ENCODE assay signal across 27 cellular contexts in the genomic region with DNA sequence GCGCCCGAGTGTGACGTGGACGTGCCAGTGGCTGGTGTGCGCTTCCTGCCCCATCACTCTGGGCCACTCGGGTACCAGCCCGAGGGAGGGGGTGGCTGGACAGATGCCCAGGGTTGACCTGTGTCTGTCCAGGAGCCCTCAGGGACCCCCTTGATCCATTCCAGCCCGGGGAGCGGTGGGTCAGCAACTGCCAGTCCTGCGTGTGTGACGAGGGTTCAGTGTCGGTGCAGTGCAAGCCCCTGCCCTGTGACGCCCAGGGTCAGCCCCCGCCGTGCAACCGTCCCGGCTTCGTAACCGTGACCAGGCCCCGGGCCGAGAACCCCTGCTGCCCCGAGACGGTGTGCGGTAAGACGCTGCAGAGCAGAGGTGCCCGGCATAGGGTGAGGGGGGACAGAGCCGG. TPM values are rescaled to one million over a fixed set of nuclear protein-coding genes. Genes with fewer than 3 reads are reported as not detected.
DNase-seq lines count a peak whose midpoint lies in the region; ATAC-seq and TF ChIP-seq lines count a peak whose summit lies in the region.
"Had no signal": no experiment of that assay in that cellular context is flagged by ENCODE, and none has a peak within 500 bp of the region (broad histone marks: within the 10 kb centered on the region; RNA-seq: fewer than 3 reads in every experiment).

No MANE protein-coding gene starts in this region.

- H3K79me1 ChIP-seq in neuronal stem cell (ENCODE audit: low read depth, low read length): peaks cover 2% of the 10 kb centered on the region

- H3K36me3 ChIP-seq in left ventricle myocardium inferior (no peaks in the 10 kb centered on the region), neuronal stem cell (replicated peaks in 1 of 2; ENCODE audit: control insufficient read depth in 2 of 2, insufficient read depth in 2 of 2, low read length in 2 of 2) (no peaks in the 10 kb centered on the region)
- no peaks in the 10 kb centered on the region for H3K36me3 ChIP-seq in BLaER1 treated with 17β-estradiol and CSF1 and Interleukin-3, amounts not matched to agents 10 nM and 100 nM
- H3K36me3 ChIP-seq: BE2C had no signal

- no peak for ATAC-seq in right cardiac atrium
- ATAC-seq in natural killer cell: no peak
- no peak for ATAC-seq in HG03378 (IDR thresholded peaks at IDR 0.05; ENCODE audit: unreplicated experiment)
- ATAC-seq: GM12878 had no signal

- peak overlapping the region; percentile 71 for H3K18ac ChIP-seq in neuronal stem cell (ENCODE audit: low read length)

- H3K27me3 ChIP-seq in right cardiac atrium (ENCODE audit: control insufficient read depth, insufficient read depth) (no peaks in the 10 kb centered on the region), left ventricle myocardium inferior (ENCODE audit: low read depth) (peaks cover 10% of the 10 kb centered on the region), neuronal stem cell (ENCODE audit: control insufficient read depth in 3 of 3, insufficient read depth in 3 of 3, low read depth in 1 of 3, low read length in 3 of 3) (no peaks in the 10 kb centered on the region)
- H3K27me3 ChIP-seq in BLaER1 treated with 17β-estradiol and CSF1 and Interleukin-3, amounts not matched to agents 10 nM and 100 nM: no peaks in the 10 kb centered on the region
- H3K27me3 ChIP-seq: BE2C had no signal

- no peak overlapping the region for H3K4me3 ChIP-seq in right cardiac atrium (ENCODE audit: low read length)
- no peak overlapping the region for H3K4me3 ChIP-seq in left ventricle myocardium inferior
- no peak overlapping the region for H3K4me3 ChIP-seq in BLaER1 treated with 17β-estradiol and CSF1 and Interleukin-3, amounts not matched to agents 10 nM and 100 nM
- no peak overlapping the region for H3K4me3 ChIP-seq in neuronal stem cell (ENCODE audit: low read length in 2 of 2)
- H3K4me3 ChIP-seq: GM12878 had no signal

- no peaks in the 10 kb centered on the region for H3K36me3 Mint-ChIP-seq in natural killer cell
- H3K36me3 Mint-ChIP-seq: CD14-positive monocyte; CD4-positive, alpha-beta memory T cell; CD4-positive, CD25-positive, alpha-beta regulatory T cell; CD8-positive, alpha-beta memory T cell had no signal

- DNase-seq in right cardiac atrium: peak in 2 of 3 donors; percentile 48 to 57
- no peak for DNase-seq in left ventricle myocardium inferior
- no peak for DNase-seq in neuronal stem cell (ENCODE audit: low spot score)
- DNase-seq in natural killer cell: no peak
- DNase-seq: 8988T; ACHN; BE2C; C1 segment of cervical spinal cord; CD4-positive, alpha-beta memory T cell; CD4-positive, CD25-positive, alpha-beta regulatory T cell; CD8-positive, alpha-beta memory T cell; COR-L47; DMS 273 treated with DMSO at 0.1 percent for 48 hours; DMS153; DMS53; DMS79; DND-41; EL; GDM1 had no signal

- H3K9ac ChIP-seq in BLaER1 treated with 17β-estradiol and CSF1 and Interleukin-3, amounts not matched to agents 10 nM and 100 nM: no peak overlapping the region
- peak overlapping the region; percentile 60 for H3K9ac ChIP-seq in neuronal stem cell (ENCODE audit: low read depth, low read length, poor library complexity)

- H2AK5ac ChIP-seq in neuronal stem cell (ENCODE audit: low read depth, low read length): peak overlapping the region; percentile 84

- H3K9me3 Mint-ChIP-seq in natural killer cell: no peaks in the 10 kb centered on the region
- H3K9me3 Mint-ChIP-seq: CD4-positive, alpha-beta memory T cell; CD8-positive, alpha-beta memory T cell had no signal

- H3K23ac ChIP-seq in neuronal stem cell (ENCODE audit: low read depth, low read length, poor library complexity): peak overlapping the region; percentile 73

- no peak overlapping the region for H3K14ac ChIP-seq in neuronal stem cell (ENCODE audit: low read length)

- H3K4me1 ChIP-seq in right cardiac atrium (ENCODE audit: control insufficient read depth, insufficient read depth, low read length) (no peaks in the 10 kb centered on the region), left ventricle myocardium inferior (peaks cover 8% of the 10 kb centered on the region), neuronal stem cell (ENCODE audit: control insufficient read depth in 2 of 2, insufficient read depth in 1 of 2, low read depth in 1 of 2, low read length in 2 of 2) (peaks cover 6 to 9% of the 10 kb centered on the region in 2 donors)
- peaks cover 0 to 17% (median 11%) of the 10 kb centered on the region in 10 experiments; a peak in 14 of 20 replicates for H3K4me1 ChIP-seq in BLaER1 treated with 17β-estradiol and CSF1 and Interleukin-3, amounts not matched to agents 10 nM and 100 nM
- H3K4me1 ChIP-seq: BE2C had no signal

- H3K4me2 ChIP-seq in BLaER1 treated with 17β-estradiol and CSF1 and Interleukin-3, amounts not matched to agents 10 nM and 100 nM: peak overlapping the region in 7 of 11 experiments; percentile 20 to 40 (median 31); a peak in 11 of 22 replicates
- H3K4me2 ChIP-seq in neuronal stem cell (ENCODE audit: insufficient read depth, low read length, poor library complexity, severe bottlenecking): no peak overlapping the region

- intact Hi-C loops in right cardiac atrium (cut with DNase I) (no loop called here), left ventricle myocardium inferior (cut with micrococcal nuclease) (no loop called here), natural killer cell (cut with micrococcal nuclease) (no loop called here)

- no peaks in the 10 kb centered on the region for H3K27me3 Mint-ChIP-seq in natural killer cell (ENCODE audit: low read depth in 2 of 2)
- H3K27me3 Mint-ChIP-seq: CD4-positive, alpha-beta memory T cell; CD8-positive, alpha-beta memory T cell had no signal

- peaks cover 0 to 15% (median 0%) of the 10 kb centered on the region in 11 experiments; a peak in 3 of 22 replicates for H4K20me1 ChIP-seq in BLaER1 treated with 17β-estradiol and CSF1 and Interleukin-3, amounts not matched to agents 10 nM and 100 nM

- WGBS in right cardiac atrium: 87% methylated on average over 27 of the region's 27 CpGs
- no CpG with 5 or more reads among the region's 27 CpGs for WGBS in neuronal stem cell (ENCODE audit: extremely low coverage in 2 of 2, insufficient read length in 2 of 2, insufficient replicate concordance in 1 of 2), 2 donors

- H3K9me3 ChIP-seq in right cardiac atrium (ENCODE audit: control insufficient read depth, low read length) (no peaks in the 10 kb centered on the region), left ventricle myocardium inferior (replicated peaks) (no peaks in the 10 kb centered on the region), neuronal stem cell (replicated peaks in 1 of 2; ENCODE audit: control insufficient read depth in 2 of 2, insufficient read depth in 1 of 2, low read depth in 1 of 2, low read length in 2 of 2) (peaks cover 0 to 2% of the 10 kb centered on the region in 2 donors)
- H3K9me3 ChIP-seq in BLaER1 treated with 17β-estradiol and CSF1 and Interleukin-3, amounts not matched to agents 10 nM and 100 nM (replicated peaks in 1 of 11): peaks cover 3 to 15% (median 4%) of the 10 kb centered on the region in 11 experiments; a peak in 21 of 22 replicates
- H3K9me3 ChIP-seq: BE2C had no signal

- H2AFZ ChIP-seq in neuronal stem cell (ENCODE audit: low read length): no peak overlapping the region

- TF ChIP-seq CTCF in left ventricle myocardium inferior (IDR thresholded peaks at IDR 0.05; ENCODE audit: borderline replicate concordance): no peak
- no peak for TF ChIP-seq CTCF in natural killer cell (IDR thresholded peaks at IDR 0.05)

- H3K4me3 Mint-ChIP-seq in natural killer cell: no peak overlapping the region
- H3K4me3 Mint-ChIP-seq: CD14-positive monocyte; CD4-positive, alpha-beta memory T cell; CD4-positive, CD25-positive, alpha-beta regulatory T cell; CD8-positive, alpha-beta memory T cell had no signal

- H2BK5ac ChIP-seq in neuronal stem cell (ENCODE audit: low read length): peak overlapping the region; percentile 39

- H2BK120ac ChIP-seq in neuronal stem cell (ENCODE audit: low read depth, low read length): no peak overlapping the region

- no peak overlapping the region for H4K8ac ChIP-seq in neuronal stem cell (ENCODE audit: low read depth, low read length)

- peak overlapping the region; percentile 66 for H3K4ac ChIP-seq in neuronal stem cell (ENCODE audit: low read length)

- H3K27ac ChIP-seq in right cardiac atrium (ENCODE audit: low read length) (no peak overlapping the region), left ventricle myocardium inferior (replicated peaks) (no peak overlapping the region), neuronal stem cell (replicated peaks; ENCODE audit: low read length) (no peak overlapping the region)
- H3K27ac ChIP-seq in BLaER1 treated with 17β-estradiol and CSF1 and Interleukin-3, amounts not matched to agents 10 nM and 100 nM: no peak overlapping the region

- H4K91ac ChIP-seq in neuronal stem cell (ENCODE audit: low read depth, low read length, poor library complexity): no peak overlapping the region

- H3K27ac Mint-ChIP-seq in natural killer cell: no peak overlapping the region
- H3K27ac Mint-ChIP-seq: CD14-positive monocyte; CD4-positive, alpha-beta memory T cell; CD4-positive, CD25-positive, alpha-beta regulatory T cell; CD8-positive, alpha-beta memory T cell had no signal

- H2BK12ac ChIP-seq in neuronal stem cell (ENCODE audit: low read length): no peak overlapping the region

- peak overlapping the region; percentile 94 for H2BK15ac ChIP-seq in neuronal stem cell (ENCODE audit: low read length)

- H3K4me1 Mint-ChIP-seq in natural killer cell: peaks cover 0 to 5% of the 10 kb centered on the region in 2 donors

RNA-seq across cellular contexts. Expression of gene MUC5B, which starts 34.5 kb away (rescaled TPM):
- not detected for total RNA-seq in right cardiac atrium
- under 0.01 TPM for polyA plus RNA-seq in right cardiac atrium
- total RNA-seq in left ventricle myocardium inferior: not detected
- polyA plus RNA-seq in neuronal stem cell (2013, experiment 1 of 2): 0.01 TPM
- under 0.01 TPM for polyA plus RNA-seq in neuronal stem cell (2013, experiment 2 of 2)
- total RNA-seq in natural killer cell: not detected
- total RNA-seq: A673; CD4-positive, alpha-beta memory T cell; CD4-positive, CD25-positive, alpha-beta regulatory T cell; CD8-positive, alpha-beta memory T cell; Daoy; G401 had no signal
- polyA plus RNA-seq: AG04450; CD14-positive monocyte; CD4-positive, alpha-beta memory T cell; CD4-positive, CD25-positive, alpha-beta regulatory T cell; CD8-positive, alpha-beta memory T cell; GM12878 had no signal

RNA-seq across cellular contexts. Expression of gene TOLLIP, which starts 52.1 kb away (rescaled TPM):
- total RNA-seq in right cardiac atrium (10 to 100 TPM; 42.2 to 53.6 (median 46.0) TPM), left ventricle myocardium inferior (51.9 TPM), natural killer cell (10 to 100 TPM; 49.3 to 61.8 (median 54.8) TPM)
- polyA plus RNA-seq in right cardiac atrium: 32.6 TPM
- 16.5 TPM for polyA plus RNA-seq in neuronal stem cell (2013, experiment 1 of 2)
- polyA plus RNA-seq in neuronal stem cell (2013, experiment 2 of 2): 15.3 TPM

Comparison
In these comparisons a context has a peak if more than half of its experiments do, and no peak if none do; other contexts are left out.
1. DNase-seq: peak in right cardiac atrium (2 of 3); none in left ventricle myocardium inferior (single experiment), neuronal stem cell (single experiment) and natural killer cell (single experiment).